In the genomic region with DNA sequence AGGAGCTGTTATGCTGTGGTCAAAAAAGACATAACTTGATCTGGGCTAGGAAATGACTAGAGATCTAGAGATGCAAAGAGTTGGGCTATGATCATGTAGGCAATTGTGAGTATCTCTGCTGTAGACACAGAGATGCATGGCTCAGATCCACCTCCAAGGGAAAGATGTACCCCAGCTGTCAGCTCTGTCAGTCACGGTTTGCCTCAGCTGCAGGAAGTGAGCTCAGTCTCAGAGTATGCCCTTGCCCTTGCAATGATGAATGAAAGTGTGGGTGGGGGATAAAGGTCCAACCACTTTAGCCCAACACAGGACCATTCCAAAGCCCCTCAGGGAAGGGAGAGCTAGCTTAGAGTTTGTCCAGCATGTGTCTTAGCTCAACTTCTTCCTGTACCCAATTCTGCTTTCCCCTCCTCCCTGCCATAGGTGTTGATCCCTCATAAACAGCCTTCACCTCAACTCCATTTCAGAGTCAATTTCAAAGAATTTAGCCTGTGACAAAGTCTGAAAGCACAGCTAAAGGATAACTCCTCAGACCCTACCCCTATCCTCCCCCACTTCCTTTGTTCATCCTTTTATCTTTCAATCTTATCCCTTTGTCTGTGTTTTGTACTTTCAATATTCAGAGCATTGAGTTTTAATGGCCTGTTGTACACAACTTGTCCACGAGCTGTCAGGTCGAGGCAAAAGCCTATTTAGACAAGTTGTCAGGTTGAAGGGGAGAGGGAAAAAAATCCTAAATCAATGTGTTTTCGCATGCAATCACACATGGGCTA, we compare ENCODE assay signal across 9 cellular contexts.
DNase-seq lines count a peak whose midpoint lies in the region; ATAC-seq, FAIRE-seq and TF ChIP-seq lines count a peak whose summit lies in the region.
"Had no signal": no experiment of that assay in that cellular context is flagged by ENCODE, and none has a peak within 500 bp of the region (broad histone marks: within the 10 kb centered on the region; RNA-seq: fewer than 3 reads in every experiment).

No MANE protein-coding gene starts in this region.

- POLR2A ChIA-PET in H1 (lab: Charles Lee; ENCODE audit: partially characterized antibody) = interaction anchor here (0.6 kb wide), 1 partner anchor 87 kb away, joined by 3 read pairs; no protein-coding TSS in a partner anchor

- no peak overlapping the region for H3K18ac ChIP-seq in H1 (ENCODE audit: extremely low read depth, low read length)

- H4K5ac ChIP-seq in H1 (ENCODE audit: insufficient read length, low read depth, low read length) = no peak overlapping the region

- no peak overlapping the region for H2BK20ac ChIP-seq in H1 (ENCODE audit: low read length)

- peak overlapping the region; percentile 69 for H3K4ac ChIP-seq in H1 (replicated peaks; ENCODE audit: insufficient read length, low read depth, low read length)

- H3K9me3 ChIP-seq in H1 (ENCODE audit: insufficient read depth in 2 of 2, low read depth in 1 of 2, low read length in 1 of 2) = no peaks in the 10 kb centered on the region
- H3K9me3 ChIP-seq in spleen = no peaks in the 10 kb centered on the region
- H3K9me3 ChIP-seq in mucosa of descending colon = no peaks in the 10 kb centered on the region

- no peak overlapping the region for H2BK120ac ChIP-seq in H1 (replicated peaks; ENCODE audit: low read depth, low read length)

- H2BK12ac ChIP-seq in H1 (ENCODE audit: low read depth, low read length) = no peak overlapping the region

- TF ChIP-seq RAD21 in H1 (IDR thresholded peaks at IDR 0.05 in 1 of 2, conservative IDR thresholded peaks at IDR 0.05 in 1 of 2; ENCODE audit: low read depth in 2 of 2, low read length in 2 of 2) = no peak

- intact Hi-C loops in spleen (cut with DNase I; ENCODE audit: low total_unique reads) (no loop called here), mucosa of descending colon (cut with DNase I, micrococcal nuclease) (no loop called here)

- no peak for FAIRE-seq in H1 (lab: Jason Lieb, UNC)

- H3K4me1 ChIP-seq in H1 (replicated peaks in 1 of 4; ENCODE audit: control insufficient read depth in 3 of 4, insufficient read depth in 4 of 4, low read length in 3 of 4) (peaks cover 0 to 4% (median 0%) of the 10 kb centered on the region in 4 experiments; a peak in 1 of 7 replicates), spleen (no peaks in the 10 kb centered on the region), mucosa of descending colon (ENCODE audit: low read depth) (no peaks in the 10 kb centered on the region)

- TF ChIP-seq CTCF in GM12865 (IDR thresholded peaks at IDR 0.05; ENCODE audit: insufficient read depth, low read depth, low read length, missing control alignments) = no peak
- no peak for TF ChIP-seq CTCF in H1 (IDR thresholded peaks at IDR 0.05; ENCODE audit: control extremely low read depth in 1 of 3, insufficient read depth in 1 of 3, low read depth in 1 of 3, low read length in 3 of 3)
- TF ChIP-seq CTCF in spleen (IDR thresholded peaks at IDR 0.05 in 8 of 11, conservative IDR thresholded peaks at IDR 0.05 in 3 of 11) = no peak
- TF ChIP-seq CTCF in mucosa of descending colon (IDR thresholded peaks at IDR 0.05) = no peak

- no peak overlapping the region for H3K56ac ChIP-seq in H1 (replicated peaks; ENCODE audit: insufficient read length, low read depth, low read length)

- H2AFZ ChIP-seq in H1 (ENCODE audit: low read length) = peak overlapping the region; percentile 22; the same call in 1 of the 2 replicates

- no peak overlapping the region for H3K23ac ChIP-seq in H1 (ENCODE audit: insufficient read length)

- H4K91ac ChIP-seq in H1 (replicated peaks; ENCODE audit: insufficient read length, low read length) = no peak overlapping the region

- H3K9ac ChIP-seq in H1 (replicated peaks in 1 of 4; ENCODE audit: extremely low read depth in 1 of 4, low read depth in 3 of 4, low read length in 3 of 4) = no peak overlapping the region

- H3K36me3 ChIP-seq in H1 (ENCODE audit: control insufficient read depth in 2 of 4, insufficient read depth in 4 of 4, low read length in 3 of 4) (no peaks in the 10 kb centered on the region), spleen (no peaks in the 10 kb centered on the region), mucosa of descending colon (ENCODE audit: low read depth) (no peaks in the 10 kb centered on the region)

- CTCF ChIA-PET in H1 (lab: Charles Lee; ENCODE audit: partially characterized antibody) = interaction anchor here (0.6 to 0.8 kb wide), 2 partner anchors 9 to 137 kb away, joined by 3 read pairs; no protein-coding TSS in a partner anchor

- H3K14ac ChIP-seq in H1 (ENCODE audit: insufficient read length) = no peak overlapping the region

- no peak overlapping the region for H3K4me2 ChIP-seq in H1 (ENCODE audit: insufficient read depth in 1 of 2, low read depth in 2 of 2, low read length in 2 of 2)

- WGBS in H1 (ENCODE audit: extremely low coverage in 1 of 2, insufficient coverage in 1 of 2, insufficient read length in 1 of 2, insufficient replicate concordance in 2 of 2, low coverage in 1 of 2, low lambda C conversion rate in 2 of 2, missing lambda C conversion rate in 1 of 2), 2 experiments = 49% methylated on average over 4 of the region's 4 CpGs; no CpG with 5 or more reads in 1 of the 2 experiments
- 50 to 79% (median 60%) methylated on average over 3 to 4 of the region's 4 CpGs for WGBS in spleen, 5 donors

- H3K79me1 ChIP-seq in H1 (ENCODE audit: low read depth, low read length) = no peaks in the 10 kb centered on the region

- no peak overlapping the region for H2BK5ac ChIP-seq in H1 (ENCODE audit: low read depth, low read length)

- H3K23me2 ChIP-seq in H1 (ENCODE audit: low read depth, low read length) = no peaks in the 10 kb centered on the region

- H3K27me3 ChIP-seq in H1 (replicated peaks in 1 of 4; ENCODE audit: control insufficient read depth in 3 of 4, extremely low read depth in 1 of 4, insufficient read depth in 3 of 4, low read length in 3 of 4) (no peaks in the 10 kb centered on the region), spleen (replicated peaks in 1 of 7) (no peaks in the 10 kb centered on the region)

- no peak overlapping the region for H3K4me3 ChIP-seq in GM12865 (ENCODE audit: low read depth, low read length)
- H3K4me3 ChIP-seq in H1 (ENCODE audit: extremely low read depth in 1 of 4, insufficient read depth in 2 of 4, low read depth in 3 of 4, low read length in 4 of 4) = no peak overlapping the region
- no peak overlapping the region for H3K4me3 ChIP-seq in spleen
- H3K4me3 ChIP-seq in mucosa of descending colon = no peak overlapping the region

- H3K27ac ChIP-seq in H1 (ENCODE audit: low read depth, low read length) (no peak overlapping the region), spleen (no peak overlapping the region)

- peak; percentile 94 for ATAC-seq in GM19463 (IDR thresholded peaks at IDR 0.05; ENCODE audit: unreplicated experiment)
- ATAC-seq in HG03280 (IDR thresholded peaks at IDR 0.05; ENCODE audit: unreplicated experiment) = peak; percentile 81
- ATAC-seq in mucosa of descending colon = no peak
- ATAC-seq: Right ventricle myocardium inferior had no signal

- no peak for TF ChIP-seq POLR2A in H1 (IDR thresholded peaks at IDR 0.05; ENCODE audit: control extremely low read depth in 1 of 2, low read depth in 2 of 2, low read length in 2 of 2)
- no peak for TF ChIP-seq POLR2A in spleen (IDR thresholded peaks at IDR 0.05)

- no peaks in the 10 kb centered on the region for H4K20me1 ChIP-seq in H1 (replicated peaks in 1 of 2; ENCODE audit: control insufficient read depth in 1 of 2, insufficient read depth in 2 of 2, low read length in 2 of 2)

- TF ChIP-seq EP300 in H1 (IDR thresholded peaks at IDR 0.05; ENCODE audit: borderline replicate concordance in 1 of 2, low read depth in 2 of 2, low read length in 2 of 2) = no peak

- peak; percentile 70 for DNase-seq in GM12865 (ENCODE audit: low read depth)
- DNase-seq in H1 (ENCODE audit: low read depth in 1 of 2, low spot score in 2 of 2) = no peak
- no peak for DNase-seq in medulla oblongata (ENCODE audit: extremely low spot score)
- no peak for DNase-seq in spleen
- DNase-seq in mucosa of descending colon = no peak
- no peak for DNase-seq in GM19240 (ENCODE audit: insufficient read length, low spot score)

- H2BK15ac ChIP-seq in H1 (ENCODE audit: low read length) = no peak overlapping the region

- no peaks in the 10 kb centered on the region for H3K79me2 ChIP-seq in H1 (ENCODE audit: control insufficient read depth in 1 of 2, insufficient read depth in 2 of 2, low read length in 2 of 2)

- H4K8ac ChIP-seq in H1 (ENCODE audit: extremely low read depth, insufficient read depth, low read length) = no peak overlapping the region

- no peak overlapping the region for H2AK5ac ChIP-seq in H1 (ENCODE audit: low read depth, low read length)

TF ChIP-seq in H1, 55 proteins besides CTCF, POLR2A, EP300 and RAD21:
- no peak for TF ChIP-seq JUN (IDR thresholded peaks at IDR 0.05; ENCODE audit: low read depth, low read length)
- no peak for TF ChIP-seq YY1 (IDR thresholded peaks at IDR 0.05; ENCODE audit: low read depth, low read length)
- TF ChIP-seq HDAC2 (IDR thresholded peaks at IDR 0.05; ENCODE audit: borderline replicate concordance in 1 of 2, low read depth in 2 of 2, low read length in 2 of 2) = no peak
- TF ChIP-seq TBP (IDR thresholded peaks at IDR 0.05; ENCODE audit: low read depth, low read length) = no peak
- TF ChIP-seq RFX5 (IDR thresholded peaks at IDR 0.05; ENCODE audit: borderline replicate concordance, low read depth, low read length) = no peak
- no peak for TF ChIP-seq ATF3 (IDR thresholded peaks at IDR 0.05; ENCODE audit: insufficient read depth, low read depth, low read length)
- no peak for TF ChIP-seq CBX5 (IDR thresholded peaks at IDR 0.05; ENCODE audit: low read depth, low read length)
- TF ChIP-seq USF2 (IDR thresholded peaks at IDR 0.05; ENCODE audit: low read length) = no peak
